Comparison of ENCODE assay signal across 25 cellular contexts in the genomic region with DNA sequence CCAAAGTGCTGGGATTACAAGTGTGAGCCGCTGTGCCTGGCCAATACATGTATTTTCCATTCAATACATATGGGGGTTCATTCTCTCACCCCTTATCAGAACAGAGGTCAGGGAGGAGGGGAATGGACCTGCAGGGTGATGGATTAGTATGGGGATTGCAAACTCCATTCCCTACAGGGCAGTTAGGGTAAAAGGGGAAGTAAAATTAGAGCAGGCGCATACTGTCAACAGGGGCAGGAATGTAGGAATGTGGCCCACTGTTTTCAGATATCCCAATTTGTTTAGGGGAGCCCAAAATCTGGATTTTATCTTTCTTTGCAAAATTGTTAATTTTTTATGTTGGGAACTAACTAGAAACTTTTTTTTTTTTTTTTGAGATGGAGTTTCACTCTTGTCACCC.
"Had no signal": no experiment of that assay in that cellular context is flagged by ENCODE, and none has a peak within 500 bp of the region (broad histone marks: within the 10 kb centered on the region; RNA-seq: fewer than 3 reads in every experiment).

No MANE protein-coding gene starts in this region.

- H3K27me3 ChIP-seq: pancreas, stomach, testis, thyroid gland, transverse colon, upper lobe of right lung had no signal

- H3K27me3 Mint-ChIP-seq: stimulated activated naive B cell treated with anti-CD40 and anti-IgM and Interleukin-4, amounts not matched to agents 10 μg/mL and 1 μg/mL and 100 μg/mL, for 72 hours had no signal

- DNase-seq: islet precursor cell; left ventricle myocardium inferior; midbrain; mucosa of descending colon; naive thymus-derived CD4-positive, alpha-beta T cell; pancreas; posterior cingulate gyrus; retina; right cardiac atrium; stimulated activated CD4-positive, alpha-beta T cell treated with anti-CD3 and anti-CD28 coated beads, Interleukin-12 subunit alpha, Interleukin-12 subunit beta, amount 100 ng/mL, for 4 hours; stimulated activated CD4-positive, alpha-beta T cell treated with anti-CD3 and anti-CD28 coated beads, Interleukin-15, amount 100 ng/mL, for 24 hours; stimulated activated CD4-positive, alpha-beta T cell treated with anti-CD3 and anti-CD28 coated beads, Interleukin-2, amount 100 ng/mL, for 24 hours; stimulated activated CD4-positive, alpha-beta T cell treated with anti-CD3 and anti-CD28 coated beads, Interleukin-4, amount 100 ng/mL, for 1 hour; stimulated activated naive B cell treated with anti-CD40 and anti-IgM and Interleukin-4, amounts not matched to agents 10 μg/mL and 1 μg/mL and 100 μg/mL, for 72 hours; stimulated activated naive CD8-positive, alpha-beta T cell treated with anti-CD3 and anti-CD28 coated beads, Interleukin-15, Interleukin-2, amounts not matched to agents 100 U/mL and 50 U/mL, for 24 hours; stomach; testis; thyroid gland; transverse colon; upper lobe of right lung had no signal

- H3K9me3 Mint-ChIP-seq: natural killer cell treated with Interleukin-12 subunit alpha and Interleukin-12 subunit beta and Interleukin-15 and Interleukin-18, amount 100 ng/mL, for 72 hours; stimulated activated naive B cell treated with anti-CD40 and anti-IgM and Interleukin-4, amounts not matched to agents 10 μg/mL and 1 μg/mL and 100 μg/mL, for 72 hours had no signal

- H3K9me3 ChIP-seq: left ventricle myocardium inferior, mucosa of descending colon, pancreas, prostate gland, stomach, testis, thyroid gland, transverse colon, upper lobe of right lung had no signal

- H3K4me3 Mint-ChIP-seq: naive thymus-derived CD4-positive, alpha-beta T cell; natural killer cell treated with Interleukin-12 subunit alpha and Interleukin-12 subunit beta and Interleukin-15 and Interleukin-18, amount 100 ng/mL, for 72 hours; stimulated activated naive B cell treated with anti-CD40 and anti-IgM and Interleukin-4, amounts not matched to agents 10 μg/mL and 1 μg/mL and 100 μg/mL, for 72 hours had no signal

- H3K27ac Mint-ChIP-seq: naive thymus-derived CD4-positive, alpha-beta T cell; natural killer cell treated with Interleukin-12 subunit alpha and Interleukin-12 subunit beta and Interleukin-15 and Interleukin-18, amount 100 ng/mL, for 72 hours; stimulated activated naive B cell treated with anti-CD40 and anti-IgM and Interleukin-4, amounts not matched to agents 10 μg/mL and 1 μg/mL and 100 μg/mL, for 72 hours had no signal

- H3K4me1 ChIP-seq: left ventricle myocardium inferior, pancreas, prostate gland, stomach, testis, thyroid gland, transverse colon, upper lobe of right lung had no signal

- H3K4me3 ChIP-seq: left ventricle myocardium inferior, lung, mucosa of descending colon, pancreas, prostate gland, skin epidermis, stomach, testis, thyroid gland, transverse colon, upper lobe of right lung had no signal

- H3K36me3 Mint-ChIP-seq: naive thymus-derived CD4-positive, alpha-beta T cell; natural killer cell treated with Interleukin-12 subunit alpha and Interleukin-12 subunit beta and Interleukin-15 and Interleukin-18, amount 100 ng/mL, for 72 hours; stimulated activated naive B cell treated with anti-CD40 and anti-IgM and Interleukin-4, amounts not matched to agents 10 μg/mL and 1 μg/mL and 100 μg/mL, for 72 hours had no signal

- FAIRE-seq: pancreas, urothelium cell line had no signal

- H3K4me1 Mint-ChIP-seq: stimulated activated naive B cell treated with anti-CD40 and anti-IgM and Interleukin-4, amounts not matched to agents 10 μg/mL and 1 μg/mL and 100 μg/mL, for 72 hours had no signal

- H3K27ac ChIP-seq: left ventricle myocardium inferior, pancreas, prostate gland, skin epidermis, stomach, testis, thyroid gland, transverse colon, upper lobe of right lung had no signal

- H3K36me3 ChIP-seq: left ventricle myocardium inferior, pancreas, prostate gland, stomach, thyroid gland, transverse colon, upper lobe of right lung had no signal
